20 cellular contexts compared by ENCODE assay signal in the genomic region with DNA sequence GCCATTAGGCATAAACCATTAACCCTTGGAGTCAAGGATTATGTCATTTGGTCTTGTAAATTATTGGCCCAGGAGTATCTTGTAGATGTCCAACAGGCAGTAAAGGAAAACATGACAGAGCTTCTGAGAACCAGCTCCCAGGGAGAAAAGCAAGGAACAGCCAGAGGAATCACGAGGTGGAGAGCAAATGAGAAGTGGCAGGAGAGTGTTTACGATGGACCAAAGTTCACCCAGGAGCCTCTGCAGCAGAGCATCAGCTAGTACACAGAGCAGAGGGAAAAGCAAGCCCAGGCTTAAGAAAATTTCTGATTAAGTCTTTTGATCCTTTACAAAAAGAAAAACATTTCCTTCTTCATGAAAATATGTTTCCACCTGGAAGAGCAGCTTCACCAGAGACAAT.
DNase-seq lines count a peak whose midpoint lies in the region; ATAC-seq, FAIRE-seq and TF ChIP-seq lines count a peak whose summit lies in the region.
"Had no signal": no experiment of that assay in that cellular context is flagged by ENCODE, and none has a peak within 500 bp of the region (broad histone marks: within the 10 kb centered on the region; RNA-seq: fewer than 3 reads in every experiment).

No MANE protein-coding gene starts in this region.

- H3K9me3 ChIP-seq in small intestine (ENCODE audit: control insufficient read depth, low read depth), result peaks cover 2% of the 10 kb centered on the region
- H3K9me3 ChIP-seq: A549 had no signal

- no peak overlapping the region for H3K4me3 ChIP-seq in small intestine (ENCODE audit: low read depth in 1 of 2, low read length in 2 of 2)
- H3K4me3 ChIP-seq: A549, GM23338 had no signal

- FAIRE-seq in small intestine (lab: Jason Lieb, UNC), result no peak
- FAIRE-seq: A549, G401.6, GM12891, GM19239, H54 had no signal

- WGBS in small intestine, 3 donors, result 11 to 43% (median 17%) methylated on average over 2 of the region's 2 CpGs

- DNase-seq in DMS53 (lab: John Stamatoyannopoulos, UW) (peak; percentile 7), DMS53 treated with DMSO at 0.1 percent for 48 hours (lab: John Stamatoyannopoulos, UW; ENCODE audit: unreplicated experiment) (no peak), LoVo (ENCODE audit: low spot score) (peak; percentile 11), left kidney (ENCODE audit: low read depth, low spot score) (peak; percentile 21), small intestine (peak; percentile 44), DMS153 (lab: John Stamatoyannopoulos, UW) (no peak), GM20000 (ENCODE audit: low spot score) (no peak)
- DNase-seq: AML-193; CD4-positive, alpha-beta T cell; HCEC 1CT had no signal

- H3K4me1 ChIP-seq in small intestine (ENCODE audit: control insufficient read depth in 2 of 2, insufficient read depth in 1 of 2, low read depth in 1 of 2, low read length in 1 of 2), result no peaks in the 10 kb centered on the region
- H3K4me1 ChIP-seq: A549 had no signal

- H3K36me3 ChIP-seq in small intestine (ENCODE audit: control insufficient read depth in 2 of 2, insufficient read depth in 2 of 2, low read length in 2 of 2), result no peaks in the 10 kb centered on the region

- H3K27ac ChIP-seq in small intestine (ENCODE audit: low read depth in 1 of 2, low read length in 1 of 2), result no peak overlapping the region
- H3K27ac ChIP-seq: 22Rv1, A549, C4-2B, HL-60 had no signal

- ATAC-seq in GM19395 (IDR thresholded peaks at IDR 0.05; ENCODE audit: unreplicated experiment), result no peak
- ATAC-seq: A549, GM23338 had no signal

- H3K27me3 ChIP-seq in small intestine (ENCODE audit: control insufficient read depth in 2 of 2, insufficient read depth in 2 of 2, low read length in 2 of 2), result no peaks in the 10 kb centered on the region

- no peak for TF ChIP-seq CTCF in GM20000 (IDR thresholded peaks at IDR 0.05; ENCODE audit: extremely low read depth, missing control alignments)

Comparison
In these comparisons a context has a peak if more than half of its experiments do, and no peak if none do; other contexts are left out.
1. DNase-seq: peak in DMS53 (single experiment), LoVo (single experiment), left kidney (single experiment) and small intestine (single experiment); none in DMS53 treated with DMSO at 0.1 percent for 48 hours (single experiment), DMS153 (single experiment) and GM20000 (single experiment).